Comparison of ENCODE assay signal across 2 cellular contexts in the genomic region with DNA sequence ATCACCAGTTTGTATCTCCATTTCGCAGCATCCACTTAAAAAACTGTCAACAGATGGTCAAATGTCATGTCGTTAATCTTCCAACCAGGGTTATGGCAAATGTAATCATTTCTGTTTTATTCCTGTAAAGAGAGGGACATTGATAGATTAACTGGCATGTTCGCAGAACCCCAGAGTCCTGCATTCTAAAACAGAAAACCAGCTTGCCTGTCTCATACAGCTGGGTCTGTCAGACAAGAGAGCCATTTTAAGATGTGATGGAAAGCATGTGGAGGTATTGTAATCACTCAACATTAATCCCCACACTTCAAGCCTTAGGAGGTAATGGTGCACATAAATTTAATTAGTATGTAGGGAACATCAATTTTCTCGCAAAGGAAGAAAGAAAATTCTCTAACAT.
A peak's percentile ranks its signal among the peaks of the same experiment; 100 is the strongest.
TF ChIP-seq lines count a peak whose summit lies in the region.

No MANE protein-coding gene starts in this region.

TF ChIP-seq in SK-N-SH, 30 proteins besides CTCF, POLR2A, EP300 and RAD21 (continued from another document):
- TF ChIP-seq, protein P1, sequence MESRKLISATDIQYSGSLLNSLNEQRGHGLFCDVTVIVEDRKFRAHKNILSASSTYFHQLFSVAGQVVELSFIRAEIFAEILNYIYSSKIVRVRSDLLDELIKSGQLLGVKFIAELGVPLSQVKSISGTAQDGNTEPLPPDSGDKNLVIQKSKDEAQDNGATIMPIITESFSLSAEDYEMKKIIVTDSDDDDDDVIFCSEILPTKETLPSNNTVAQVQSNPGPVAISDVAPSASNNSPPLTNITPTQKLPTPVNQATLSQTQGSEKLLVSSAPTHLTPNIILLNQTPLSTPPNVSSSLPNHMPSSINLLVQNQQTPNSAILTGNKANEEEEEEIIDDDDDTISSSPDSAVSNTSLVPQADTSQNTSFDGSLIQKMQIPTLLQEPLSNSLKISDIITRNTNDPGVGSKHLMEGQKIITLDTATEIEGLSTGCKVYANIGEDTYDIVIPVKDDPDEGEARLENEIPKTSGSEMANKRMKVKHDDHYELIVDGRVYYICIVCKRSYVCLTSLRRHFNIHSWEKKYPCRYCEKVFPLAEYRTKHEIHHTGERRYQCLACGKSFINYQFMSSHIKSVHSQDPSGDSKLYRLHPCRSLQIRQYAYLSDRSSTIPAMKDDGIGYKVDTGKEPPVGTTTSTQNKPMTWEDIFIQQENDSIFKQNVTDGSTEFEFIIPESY (IDR thresholded peaks at IDR 0.05; ENCODE audit: borderline replicate concordance, low read depth): no peak
- TF ChIP-seq TEAD4 (IDR thresholded peaks at IDR 0.05; ENCODE audit: borderline replicate concordance, insufficient read depth): no peak
- no peak for TF ChIP-seq RCOR1 (IDR thresholded peaks at IDR 0.05; ENCODE audit: low read length)
- peak; percentile 10; the same call in 1 of the 2 replicates for TF ChIP-seq TCF12 (IDR thresholded peaks at IDR 0.05)
TF ChIP-seq in SK-N-SH: peak in this region for 2.

TF ChIP-seq in SK-N-SH treated with all-trans-retinoic acid at 6 μM for 48 hours, 23 proteins besides CTCF, POLR2A, EP300 and RAD21 (continued from another document):
- TF ChIP-seq PATZ1 (CRISPR knock-in tag; IDR thresholded peaks at IDR 0.05; ENCODE audit: borderline replicate concordance) (no peak), ESRRG (CRISPR knock-in tag; IDR thresholded peaks at IDR 0.05) (no peak), PPARA (CRISPR knock-in tag; IDR thresholded peaks at IDR 0.05; ENCODE audit: borderline replicate concordance) (no peak), ZFP30 (CRISPR knock-in tag; IDR thresholded peaks at IDR 0.05) (no peak), GLIS3 (CRISPR knock-in tag; IDR thresholded peaks at IDR 0.05) (no peak), TOX (CRISPR knock-in tag; IDR thresholded peaks at IDR 0.05; ENCODE audit: borderline replicate concordance) (no peak), ZNF565 (CRISPR knock-in tag; conservative IDR thresholded peaks at IDR 0.05; ENCODE audit: low read depth) (no peak), OSR1 (CRISPR knock-in tag; IDR thresholded peaks at IDR 0.05) (no peak), ZFP3 (CRISPR knock-in tag; IDR thresholded peaks at IDR 0.05) (no peak), CSDC2 (CRISPR knock-in tag; IDR thresholded peaks at IDR 0.05) (no peak), TSHZ2 (CRISPR knock-in tag; IDR thresholded peaks at IDR 0.05) (no peak)
- TF ChIP-seq, protein P2, sequence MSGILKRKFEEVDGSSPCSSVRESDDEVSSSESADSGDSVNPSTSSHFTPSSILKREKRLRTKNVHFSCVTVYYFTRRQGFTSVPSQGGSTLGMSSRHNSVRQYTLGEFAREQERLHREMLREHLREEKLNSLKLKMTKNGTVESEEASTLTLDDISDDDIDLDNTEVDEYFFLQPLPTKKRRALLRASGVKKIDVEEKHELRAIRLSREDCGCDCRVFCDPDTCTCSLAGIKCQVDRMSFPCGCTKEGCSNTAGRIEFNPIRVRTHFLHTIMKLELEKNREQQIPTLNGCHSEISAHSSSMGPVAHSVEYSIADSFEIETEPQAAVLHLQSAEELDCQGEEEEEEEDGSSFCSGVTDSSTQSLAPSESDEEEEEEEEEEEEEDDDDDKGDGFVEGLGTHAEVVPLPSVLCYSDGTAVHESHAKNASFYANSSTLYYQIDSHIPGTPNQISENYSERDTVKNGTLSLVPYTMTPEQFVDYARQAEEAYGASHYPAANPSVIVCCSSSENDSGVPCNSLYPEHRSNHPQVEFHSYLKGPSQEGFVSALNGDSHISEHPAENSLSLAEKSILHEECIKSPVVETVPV (CRISPR knock-in tag; IDR thresholded peaks at IDR 0.05): no peak
- TF ChIP-seq, protein P3, sequence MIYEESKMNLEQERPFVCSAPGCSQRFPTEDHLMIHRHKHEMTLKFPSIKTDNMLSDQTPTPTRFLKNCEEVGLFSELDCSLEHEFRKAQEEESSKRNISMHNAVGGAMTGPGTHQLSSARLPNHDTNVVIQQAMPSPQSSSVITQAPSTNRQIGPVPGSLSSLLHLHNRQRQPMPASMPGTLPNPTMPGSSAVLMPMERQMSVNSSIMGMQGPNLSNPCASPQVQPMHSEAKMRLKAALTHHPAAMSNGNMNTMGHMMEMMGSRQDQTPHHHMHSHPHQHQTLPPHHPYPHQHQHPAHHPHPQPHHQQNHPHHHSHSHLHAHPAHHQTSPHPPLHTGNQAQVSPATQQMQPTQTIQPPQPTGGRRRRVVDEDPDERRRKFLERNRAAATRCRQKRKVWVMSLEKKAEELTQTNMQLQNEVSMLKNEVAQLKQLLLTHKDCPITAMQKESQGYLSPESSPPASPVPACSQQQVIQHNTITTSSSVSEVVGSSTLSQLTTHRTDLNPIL (CRISPR knock-in tag; IDR thresholded peaks at IDR 0.05; ENCODE audit: low read depth): no peak
